ENCODE assay signal across 14 cellular contexts in the genomic region with DNA sequence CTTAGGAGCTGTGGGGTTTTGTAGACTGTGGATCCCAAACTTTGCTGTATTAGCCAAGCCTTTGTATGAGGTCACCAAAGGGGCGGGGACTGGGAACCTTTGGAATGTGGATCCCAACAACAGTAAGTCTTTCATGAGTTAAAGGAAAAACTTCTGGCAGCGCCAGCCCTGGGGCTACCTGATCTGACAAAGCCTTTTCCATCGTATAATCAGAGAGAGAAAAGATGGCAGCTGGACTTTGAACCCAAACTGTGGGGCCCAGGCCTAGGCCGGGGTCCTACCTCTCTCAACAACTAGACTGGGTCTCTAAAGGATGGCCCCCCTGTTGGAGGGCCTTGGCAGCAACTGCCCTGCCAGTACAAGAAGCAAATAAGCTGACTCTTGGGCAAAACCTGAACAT. TPM values are rescaled to one million over a fixed set of nuclear protein-coding genes. Genes with fewer than 3 reads are reported as not detected.
A peak's percentile ranks its signal among the peaks of the same experiment; 100 is the strongest.
DNase-seq lines count a peak whose midpoint lies in the region; ATAC-seq and TF ChIP-seq lines count a peak whose summit lies in the region.
"Not testable (repeated sequence)": the region's sequence is repeated elsewhere in the genome, so short reads cannot be mapped to it uniquely, and the experiment has no call there.
"Had no signal": no experiment of that assay in that cellular context is flagged by ENCODE, and none has a peak within 500 bp of the region (broad histone marks: within the 10 kb centered on the region; RNA-seq: fewer than 3 reads in every experiment).

No MANE protein-coding gene starts in this region.

- CTCF ChIA-PET in PC-3 (lab: Charles Lee) = not testable (repeated sequence)

- H3K4me1 ChIP-seq in PC-3 (ENCODE audit: insufficient read depth, low read length); ectodermal cell (ENCODE audit: control insufficient read depth, insufficient read depth, low read length): not testable (repeated sequence)
- peaks cover 10% of the 10 kb centered on the region for H3K4me1 ChIP-seq in body of pancreas

- H3K9me3 Mint-ChIP-seq in progenitor cell of endocrine pancreas (ENCODE audit: low read depth) = not testable (repeated sequence)

- not testable (repeated sequence) for H3K9me3 ChIP-seq in PC-3 (ENCODE audit: low read length); body of pancreas; ectodermal cell (ENCODE audit: control insufficient read depth, low read length)

- intact Hi-C loops in PC-3 (cut with micrococcal nuclease); body of pancreas (cut with DNase I): not testable (repeated sequence)

- H3K36me3 Mint-ChIP-seq in progenitor cell of endocrine pancreas (ENCODE audit: insufficient read depth) = not testable (repeated sequence)

- H3F3A ChIP-seq in PC-3 (ENCODE audit: low read length, unreplicated experiment) = not testable (repeated sequence)

- not testable (repeated sequence) for H3K9me2 ChIP-seq in PC-3 (replicated peaks; ENCODE audit: low read length)

- H3K27ac ChIP-seq in PC-3 (ENCODE audit: low read length) = not testable (repeated sequence)
- H3K27ac ChIP-seq in body of pancreas (peak overlapping the region in 3 of 4 donors; percentile 34 to 69 (median 66)), ectodermal cell (ENCODE audit: insufficient read depth, low read depth, low read length, poor library complexity, severe bottlenecking) (peak overlapping the region; percentile 26)

- TF ChIP-seq POLR2A in body of pancreas (IDR thresholded peaks at IDR 0.05) = not testable (repeated sequence)

- H3K4me3 ChIP-seq in PC-3 (ENCODE audit: low read length); body of pancreas; ectodermal cell (ENCODE audit: insufficient read depth, low read depth, low read length): not testable (repeated sequence)

- DNase-seq in COLO829 (ENCODE audit: low spot score) (peak; percentile 10), ELR (ENCODE audit: low read depth) (peak; percentile 8), PC-3 (peak; percentile 31), body of pancreas (peak; percentile 49 to 69 (median 59)), kidney tubule cell (ENCODE audit: low spot score) (peak; percentile 35), mucosa of gallbladder (ENCODE audit: low spot score) (peak; percentile 53)
- DNase-seq in progenitor cell of endocrine pancreas (ENCODE audit: low spot score, unreplicated experiment) = not testable (repeated sequence)

- not testable (repeated sequence) for H3K79me2 ChIP-seq in PC-3 (ENCODE audit: low read length)

- H4K20me1 ChIP-seq in PC-3 (ENCODE audit: low read length) = not testable (repeated sequence)

- TF ChIP-seq CTCF in PC-3 (conservative IDR thresholded peaks at IDR 0.05; ENCODE audit: low read depth, low read length); body of pancreas (IDR thresholded peaks at IDR 0.05); progenitor cell of endocrine pancreas (IDR thresholded peaks at IDR 0.05; ENCODE audit: unreplicated experiment): not testable (repeated sequence)

- H3K36me3 ChIP-seq in PC-3 (ENCODE audit: low read depth, low read length); body of pancreas (replicated peaks in 1 of 2; ENCODE audit: insufficient read depth in 1 of 2, low read depth in 2 of 2); ectodermal cell (ENCODE audit: control insufficient read depth, insufficient read depth, low read length): not testable (repeated sequence)

- POLR2A ChIA-PET in PC-3 (lab: Charles Lee; ENCODE audit: unreplicated experiment) = not testable (repeated sequence)

- ATAC-seq in PC-3, body of pancreas: not testable (repeated sequence)

- H2AFZ ChIP-seq in PC-3 (ENCODE audit: low read length) = not testable (repeated sequence)

- WGBS in body of pancreas, 2 donors = 13% methylated on average over 4 of the region's 4 CpGs
- WGBS in ectodermal cell, 2 experiments = 63 to 66% methylated on average over 4 of the region's 4 CpGs

- not testable (repeated sequence) for BruUV-seq in PC-3 (replicated peaks; lab: Mats Ljungman, UMichigan)

- H3K27ac Mint-ChIP-seq in progenitor cell of endocrine pancreas = peak overlapping the region; percentile 83

- H3K4me2 ChIP-seq in PC-3 (ENCODE audit: low read length) = not testable (repeated sequence)

- H3K4me1 Mint-ChIP-seq in progenitor cell of endocrine pancreas (ENCODE audit: low read depth) = peaks cover 26% of the 10 kb centered on the region

- peaks cover 14% of the 10 kb centered on the region; the same call in 1 of the 2 replicates for H3K27me3 ChIP-seq in PC-3 (ENCODE audit: low read length)
- H3K27me3 ChIP-seq in body of pancreas; ectodermal cell (ENCODE audit: control insufficient read depth, insufficient read depth, low read length, poor library complexity, severe bottlenecking): not testable (repeated sequence)

- not testable (repeated sequence) for H3K27me3 Mint-ChIP-seq in progenitor cell of endocrine pancreas

- not testable (repeated sequence) for H3K4me3 Mint-ChIP-seq in progenitor cell of endocrine pancreas (ENCODE audit: low read depth)

- H3K9ac ChIP-seq in PC-3 (ENCODE audit: low read length) = not testable (repeated sequence)

RNA-seq across cellular contexts. Expression of a gene that starts 5.6 kb away (rescaled TPM):
- not detected in 2 replicates for total RNA-seq in PC-3 (2014; rRNA removed)
- not detected for total RNA-seq in body of pancreas
- not detected for polyA plus RNA-seq in ectodermal cell (2013, experiment 1 of 4)
- not detected for polyA plus RNA-seq in ectodermal cell (2013, experiment 2 of 4)
- polyA plus RNA-seq in ectodermal cell (2013, experiment 3 of 4) = not detected
- polyA plus RNA-seq in ectodermal cell (2013, experiment 4 of 4) = not detected
- total RNA-seq in mucosa of gallbladder = not detected
- not detected in 2 replicates for total RNA-seq in progenitor cell of endocrine pancreas
- total RNA-seq: A673; CD8-positive, alpha-beta T cell; Daoy; H9 had no signal
- polyA plus RNA-seq: BJ, CD14-positive monocyte had no signal

RNA-seq across cellular contexts. Expression of a gene that starts 23.0 kb away (rescaled TPM):
- not detected in 2 replicates for total RNA-seq in PC-3 (2014; rRNA removed)
- not detected for total RNA-seq in body of pancreas
- not detected for polyA plus RNA-seq in ectodermal cell (2013, experiment 1 of 4)
- not detected for polyA plus RNA-seq in ectodermal cell (2013, experiment 2 of 4)
- not detected for polyA plus RNA-seq in ectodermal cell (2013, experiment 3 of 4)
- polyA plus RNA-seq in ectodermal cell (2013, experiment 4 of 4) = not detected
- total RNA-seq in mucosa of gallbladder = not detected
- 0.41 TPM in 1 of 2 replicates, not detected in the other for total RNA-seq in progenitor cell of endocrine pancreas
- total RNA-seq: A673; CD8-positive, alpha-beta T cell; Daoy; H9 had no signal
- polyA plus RNA-seq: CD14-positive monocyte had no signal

RNA-seq across cellular contexts. Expression of a gene that starts 40.1 kb away (rescaled TPM):
- total RNA-seq in PC-3 (2014; rRNA removed) = not detected in 2 replicates
- total RNA-seq in body of pancreas = 1 to 10 TPM in 1 of 2 donors, not detected in 1; 3.0 TPM
- polyA plus RNA-seq in ectodermal cell (2013, experiment 1 of 4) = not detected
- polyA plus RNA-seq in ectodermal cell (2013, experiment 2 of 4) = not detected
- polyA plus RNA-seq in ectodermal cell (2013, experiment 3 of 4) = not detected
- polyA plus RNA-seq in ectodermal cell (2013, experiment 4 of 4) = 0.28 TPM
- 0.23 TPM for total RNA-seq in mucosa of gallbladder
- total RNA-seq in progenitor cell of endocrine pancreas = 0.26 and 0.53 TPM in 2 replicates
- total RNA-seq: A673; CD8-positive, alpha-beta T cell; Daoy; H9 had no signal
- polyA plus RNA-seq: CD14-positive monocyte had no signal

RNA-seq across cellular contexts. Expression of a gene that starts 50.5 kb away (rescaled TPM):
- total RNA-seq in PC-3 (2014; rRNA removed) (not detected in 2 replicates), body of pancreas (not detected), mucosa of gallbladder (not detected), progenitor cell of endocrine pancreas (0.24 TPM in 1 of 2 replicates, not detected in the other)
- not detected for polyA plus RNA-seq in ectodermal cell (2013, experiment 1 of 4)
- not detected for polyA plus RNA-seq in ectodermal cell (2013, experiment 2 of 4)
- polyA plus RNA-seq in ectodermal cell (2013, experiment 3 of 4) = not detected
- not detected for polyA plus RNA-seq in ectodermal cell (2013, experiment 4 of 4)
- total RNA-seq: A673, Daoy, H9 had no signal
- polyA plus RNA-seq: BJ, CD14-positive monocyte had no signal
